Comparison of ENCODE assay signal across 15 cellular contexts in genomic region chr7:129170373-129171021, GRCh38. TPM values are rescaled to one million over a fixed set of nuclear protein-coding genes. Genes with fewer than 3 reads are reported as not detected.
DNase-seq lines count a peak whose midpoint lies in the region; ATAC-seq and TF ChIP-seq lines count a peak whose summit lies in the region.
"Had no signal": no experiment of that assay in that cellular context is flagged by ENCODE, and none has a peak within 500 bp of the region (broad histone marks: within the 10 kb centered on the region; RNA-seq: fewer than 3 reads in every experiment).

No MANE protein-coding gene starts in this region.

- H3K36me3 ChIP-seq in iPS-18a (ENCODE audit: control insufficient read depth, low read depth, low read length) = peaks cover 4% of the 10 kb centered on the region
- H3K36me3 ChIP-seq in testis (ENCODE audit: low read depth, missing control alignments) = no peaks in the 10 kb centered on the region
- H3K36me3 ChIP-seq: right lobe of liver, tibial nerve had no signal

- no peak for ATAC-seq in activated CD8-positive, alpha-beta T cell treated with anti-CD3 and anti-CD28 coated beads, Interleukin-2, amount 10 ng/mL, durations not matched to agents 7 days and 5 days
- ATAC-seq in activated CD8-positive, alpha-beta T cell treated with anti-CD3 and anti-CD28 coated beads for 36 hours = no peak
- ATAC-seq in T-helper 17 cell (no peak), HG02840 (IDR thresholded peaks at IDR 0.05; ENCODE audit: low FRiP score, unreplicated experiment) (no peak)

- H3K9me3 Mint-ChIP-seq in activated CD8-positive, alpha-beta T cell treated with anti-CD3 and anti-CD28 coated beads, Interleukin-2, amount 10 ng/mL, durations not matched to agents 7 days and 5 days (ENCODE audit: insufficient read depth) = no peaks in the 10 kb centered on the region
- no peaks in the 10 kb centered on the region for H3K9me3 Mint-ChIP-seq in activated CD8-positive, alpha-beta T cell treated with anti-CD3 and anti-CD28 coated beads for 36 hours
- H3K9me3 Mint-ChIP-seq: activated T-cell treated with anti-CD3 and anti-CD28 coated beads, Interleukin-2, amount 50 U/mL, for 4 hours had no signal

- H3K4me3 Mint-ChIP-seq in activated CD8-positive, alpha-beta T cell treated with anti-CD3 and anti-CD28 coated beads, Interleukin-2, amount 10 ng/mL, durations not matched to agents 7 days and 5 days = peak overlapping the region; percentile 67
- H3K4me3 Mint-ChIP-seq in activated CD8-positive, alpha-beta T cell treated with anti-CD3 and anti-CD28 coated beads for 36 hours = no peak overlapping the region
- peak overlapping the region; percentile 77 for H3K4me3 Mint-ChIP-seq in T-helper 17 cell

- 52 to 67% methylated on average over 11 of the region's 11 CpGs for WGBS in testis, 2 donors

- POLR2A ChIA-PET in activated CD8-positive, alpha-beta T cell treated with anti-CD3 and anti-CD28 coated beads, Interleukin-2, amount 10 ng/mL, durations not matched to agents 7 days and 5 days (lab: Charles Lee) = interaction anchor here (0.6 kb wide), 1 partner anchor 125 kb away, joined by 3 read pairs; no protein-coding TSS in a partner anchor
- POLR2A ChIA-PET in activated CD8-positive, alpha-beta T cell treated with anti-CD3 and anti-CD28 coated beads for 36 hours (lab: Charles Lee) = interaction anchor here (1.3 kb wide), 1 partner anchor 27 kb away, joined by 3 read pairs; no protein-coding TSS in a partner anchor

- H3K9ac ChIP-seq in iPS-18a (ENCODE audit: low read length) = peak overlapping the region; percentile 86

- peak overlapping the region; percentile 55 for H3K4me3 ChIP-seq in iPS-18a (ENCODE audit: low read length)
- H3K4me3 ChIP-seq in testis = no peak overlapping the region

- DNase-seq in activated CD8-positive, alpha-beta T cell treated with anti-CD3 and anti-CD28 coated beads, Interleukin-2, amount 10 ng/mL, durations not matched to agents 7 days and 5 days = no peak
- DNase-seq in activated CD8-positive, alpha-beta T cell treated with anti-CD3 and anti-CD28 coated beads for 36 hours = no peak
- DNase-seq in T-helper 17 cell (no peak), testis (no peak), NCI-H1048 (lab: John Stamatoyannopoulos, UW) (no peak)
- no peak for DNase-seq in stimulated activated naive CD4-positive, alpha-beta T cell treated with Interleukin-2 at 50 U/mL for 16 hours (lab: John Stamatoyannopoulos, UW)
- DNase-seq: activated T-cell treated with anti-CD3 and anti-CD28 coated beads, Interleukin-2, amount 50 U/mL, for 4 hours; Caco-2; NCI-H187; occipital lobe; right lobe of liver had no signal

- H3K27ac ChIP-seq in iPS-18a (ENCODE audit: low read length) = peak overlapping the region; percentile 58
- H3K27ac ChIP-seq in testis = peak overlapping the region; percentile 68 to 79
- H3K27ac ChIP-seq: right lobe of liver had no signal

- no peak for TF ChIP-seq POLR2A in testis (IDR thresholded peaks at IDR 0.05)

- CTCF ChIA-PET in activated CD8-positive, alpha-beta T cell treated with anti-CD3 and anti-CD28 coated beads, Interleukin-2, amount 10 ng/mL, durations not matched to agents 7 days and 5 days (lab: Charles Lee) = interaction anchor here (0.8 to 2.1 kb wide), 3 partner anchors 40 to 128 kb away, joined by 4 to 6 read pairs (median 5); no protein-coding TSS in a partner anchor
- CTCF ChIA-PET in activated CD8-positive, alpha-beta T cell treated with anti-CD3 and anti-CD28 coated beads for 36 hours (lab: Charles Lee) = interaction anchor here (1.0 to 12.1 kb wide), 6 partner anchors 40 to 128 kb away, joined by 3 to 198 read pairs (median 6); no protein-coding TSS in a partner anchor

- no peaks in the 10 kb centered on the region for H3K36me3 Mint-ChIP-seq in activated CD8-positive, alpha-beta T cell treated with anti-CD3 and anti-CD28 coated beads, Interleukin-2, amount 10 ng/mL, durations not matched to agents 7 days and 5 days (ENCODE audit: low read depth)
- H3K36me3 Mint-ChIP-seq in activated CD8-positive, alpha-beta T cell treated with anti-CD3 and anti-CD28 coated beads for 36 hours (ENCODE audit: low read depth) = no peaks in the 10 kb centered on the region
- H3K36me3 Mint-ChIP-seq in T-helper 17 cell (ENCODE audit: low read depth) = no peaks in the 10 kb centered on the region

- intact Hi-C loops in activated CD8-positive, alpha-beta T cell treated with anti-CD3 and anti-CD28 coated beads for 36 hours (cut with micrococcal nuclease) = no loop called here
- intact Hi-C loops in testis (cut with DNase I; ENCODE audit: low total_unique reads) = no loop called here

- no peak for TF ChIP-seq CTCF in activated CD8-positive, alpha-beta T cell treated with anti-CD3 and anti-CD28 coated beads for 36 hours (IDR thresholded peaks at IDR 0.05)
- no peak for TF ChIP-seq CTCF in testis (IDR thresholded peaks at IDR 0.05)

- H3K27me3 ChIP-seq in iPS-18a (ENCODE audit: control insufficient read depth, insufficient read depth, low read length) (peaks cover 5% of the 10 kb centered on the region), testis (no peaks in the 10 kb centered on the region)
- H3K27me3 ChIP-seq: right lobe of liver had no signal

- peaks cover 7% of the 10 kb centered on the region for H3K27me3 Mint-ChIP-seq in activated CD8-positive, alpha-beta T cell treated with anti-CD3 and anti-CD28 coated beads, Interleukin-2, amount 10 ng/mL, durations not matched to agents 7 days and 5 days (ENCODE audit: low read depth)
- no peaks in the 10 kb centered on the region for H3K27me3 Mint-ChIP-seq in activated CD8-positive, alpha-beta T cell treated with anti-CD3 and anti-CD28 coated beads for 36 hours
- H3K27me3 Mint-ChIP-seq in T-helper 17 cell = peaks cover 28% of the 10 kb centered on the region

- H3K4me1 Mint-ChIP-seq in activated CD8-positive, alpha-beta T cell treated with anti-CD3 and anti-CD28 coated beads, Interleukin-2, amount 10 ng/mL, durations not matched to agents 7 days and 5 days (ENCODE audit: low read depth) = peaks cover 21% of the 10 kb centered on the region
- peaks cover 17% of the 10 kb centered on the region for H3K4me1 Mint-ChIP-seq in activated CD8-positive, alpha-beta T cell treated with anti-CD3 and anti-CD28 coated beads for 36 hours (ENCODE audit: low read depth)
- peaks cover 7% of the 10 kb centered on the region for H3K4me1 Mint-ChIP-seq in T-helper 17 cell

- no peak overlapping the region for H3K27ac Mint-ChIP-seq in activated CD8-positive, alpha-beta T cell treated with anti-CD3 and anti-CD28 coated beads, Interleukin-2, amount 10 ng/mL, durations not matched to agents 7 days and 5 days
- H3K27ac Mint-ChIP-seq in activated CD8-positive, alpha-beta T cell treated with anti-CD3 and anti-CD28 coated beads for 36 hours = no peak overlapping the region
- no peak overlapping the region for H3K27ac Mint-ChIP-seq in T-helper 17 cell

- H3K9me3 ChIP-seq in T-helper 17 cell (ENCODE audit: control insufficient read depth, low read length, poor library complexity, severe bottlenecking) (no peaks in the 10 kb centered on the region), iPS-18a (ENCODE audit: control insufficient read depth, low read depth, low read length) (no peaks in the 10 kb centered on the region), testis (no peaks in the 10 kb centered on the region)
- H3K9me3 ChIP-seq: Caco-2, right lobe of liver, tibial nerve had no signal

- H3K4me1 ChIP-seq in iPS-18a (ENCODE audit: control insufficient read depth, low read depth, low read length) (peaks cover 21% of the 10 kb centered on the region), testis (peaks cover 21% of the 10 kb centered on the region)
- H3K4me1 ChIP-seq: Caco-2, right lobe of liver had no signal

RNA-seq across cellular contexts. Expression of gene SMO, which starts 17.9 kb away (rescaled TPM):
- total RNA-seq in activated CD8-positive, alpha-beta T cell treated with anti-CD3 and anti-CD28 coated beads, Interleukin-2, amount 10 ng/mL, durations not matched to agents 7 days and 5 days = not detected
- 1 to 10 TPM in 1 of 2 experiments, under 1 TPM in 1; 0.81 to 1.7 TPM for total RNA-seq in activated CD8-positive, alpha-beta T cell treated with anti-CD3 and anti-CD28 coated beads for 36 hours
- total RNA-seq in T-helper 17 cell = not detected
- total RNA-seq in testis = 10 to 100 TPM; 17.7 to 22.8 TPM
- 11.9 TPM for polyA plus RNA-seq in testis (ENCODE audit: insufficient read depth, low read depth, low replicate concordance)

RNA-seq across cellular contexts. Expression of gene TSPAN33, which starts 26.0 kb away (rescaled TPM):
- 1 to 10 TPM; 2.7 to 2.8 TPM for total RNA-seq in activated CD8-positive, alpha-beta T cell treated with anti-CD3 and anti-CD28 coated beads, Interleukin-2, amount 10 ng/mL, durations not matched to agents 7 days and 5 days
- total RNA-seq in activated CD8-positive, alpha-beta T cell treated with anti-CD3 and anti-CD28 coated beads for 36 hours = 10 to 100 TPM in 1 of 2 experiments, 1 to 10 TPM in 1; 9.3 to 11.0 TPM
- total RNA-seq in T-helper 17 cell = 10 to 100 TPM in 1 of 2 donors, 1 to 10 TPM in 1; 3.8 to 68.8 TPM
- total RNA-seq in testis = 10 to 100 TPM; 25.7 to 35.7 TPM
- polyA plus RNA-seq in testis (ENCODE audit: insufficient read depth, low read depth, low replicate concordance) = 35.9 TPM
- total RNA-seq: endothelial cell of umbilical vein had no signal

RNA-seq across cellular contexts. Expression of gene AHCYL2, which starts 54.3 kb away (rescaled TPM):
- total RNA-seq in activated CD8-positive, alpha-beta T cell treated with anti-CD3 and anti-CD28 coated beads, Interleukin-2, amount 10 ng/mL, durations not matched to agents 7 days and 5 days = 1 to 10 TPM; 7.3 to 7.6 TPM
- total RNA-seq in activated CD8-positive, alpha-beta T cell treated with anti-CD3 and anti-CD28 coated beads for 36 hours = 1 to 10 TPM; 8.1 to 9.6 TPM
- 10 to 100 TPM; 13.4 to 16.6 TPM for total RNA-seq in T-helper 17 cell
- 10 to 100 TPM; 46.1 to 61.3 TPM for total RNA-seq in testis
- 26.4 TPM for polyA plus RNA-seq in testis (ENCODE audit: insufficient read depth, low read depth, low replicate concordance)

Comparison
In these comparisons a context has a peak if more than half of its experiments do, and no peak if none do; other contexts are left out.
1. RNA of gene SMO, which starts 17.9 kb away (total RNA-seq): 17.7 to 22.8 TPM in testis; 0.81 to 1.7 TPM in activated CD8-positive, alpha-beta T cell treated with anti-CD3 and anti-CD28 coated beads for 36 hours, not detected in activated CD8-positive, alpha-beta T cell treated with anti-CD3 and anti-CD28 coated beads, Interleukin-2, amount 10 ng/mL, durations not matched to agents 7 days and 5 days and not detected in T-helper 17 cell; every median in the first group is over 4 times any median in the second.